Comparison of ENCODE assay signal across 8 cellular contexts in the genomic region with DNA sequence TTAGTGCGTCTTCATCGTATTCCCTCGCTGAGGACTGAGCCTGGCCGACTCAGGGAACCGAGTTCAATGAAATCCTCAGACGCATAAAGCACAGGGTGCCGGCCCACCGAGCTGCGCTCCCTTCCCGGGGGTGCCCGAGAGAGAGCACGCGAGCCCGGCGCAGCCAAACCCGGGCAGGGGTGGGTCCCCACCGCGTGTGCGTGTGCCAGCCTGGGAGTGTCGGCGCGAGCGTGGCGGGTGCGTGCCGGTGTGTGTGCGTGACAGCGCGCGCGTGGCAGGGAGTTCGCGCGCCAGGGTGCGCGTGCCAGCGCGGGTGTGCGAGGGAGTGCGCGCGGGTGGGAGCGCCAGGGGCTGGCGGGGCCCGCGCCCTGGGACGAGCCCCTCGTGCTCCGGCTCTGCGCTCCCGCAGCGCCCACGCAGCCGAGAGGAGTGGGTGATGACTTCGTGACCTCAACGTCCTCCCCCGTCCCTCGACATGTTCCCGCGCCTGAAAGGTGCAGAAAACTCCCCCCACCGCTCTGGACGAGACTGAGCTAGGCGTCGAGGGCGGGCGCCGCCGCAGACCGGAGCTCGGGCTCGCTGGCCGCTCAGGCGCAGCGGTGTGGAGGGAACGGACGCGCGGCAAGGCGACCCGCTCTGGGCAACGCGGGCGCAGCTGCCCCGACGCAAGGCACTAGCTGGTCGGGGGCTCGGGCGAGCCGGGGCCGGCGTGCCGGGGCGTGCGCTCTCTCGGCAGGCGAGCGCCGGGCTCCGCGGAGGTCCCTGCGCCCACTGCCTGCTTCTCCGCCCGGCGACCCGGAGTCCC.
DNase-seq lines count a peak whose midpoint lies in the region; ATAC-seq and TF ChIP-seq lines count a peak whose summit lies in the region.

No MANE protein-coding gene starts in this region.

- H3K4me3 Mint-ChIP-seq in WTC11, result peak overlapping the region; percentile 66

- H3K4me1 Mint-ChIP-seq in WTC11, result peaks cover 51% of the 10 kb centered on the region

- H3K27ac Mint-ChIP-seq in WTC11, result no peak overlapping the region

- DNase-seq in WTC11 (ENCODE audit: low spot score) (peak; percentile 67), erythroblast (lab: John Stamatoyannopoulos, UW) (peak; percentile 61 to 64), stomach (peak; percentile 27), SW480 (ENCODE audit: low spot score) (no peak)

- ATAC-seq in GM19372 (IDR thresholded peaks at IDR 0.05; ENCODE audit: low read depth, unreplicated experiment) (peak; percentile 75), HG03432 (IDR thresholded peaks at IDR 0.05; ENCODE audit: unreplicated experiment) (peak; percentile 78), WTC11 (peak; percentile 87)

- no peak for TF ChIP-seq EP300 in stomach (IDR thresholded peaks at IDR 0.05)

- intact Hi-C loops in stomach (cut with DNase I; ENCODE audit: low total_unique reads), result no loop called here

- peak overlapping the region; percentile 60 for H3K4me3 ChIP-seq in BLaER1
- peak overlapping the region; percentile 55 to 59 for H3K4me3 ChIP-seq in mucosa of rectum (ENCODE audit: low read length in 2 of 2)
- peak overlapping the region; percentile 52 to 68 (median 60) for H3K4me3 ChIP-seq in stomach

- H3K36me3 ChIP-seq in BLaER1, result no peaks in the 10 kb centered on the region
- H3K36me3 ChIP-seq in mucosa of rectum (ENCODE audit: control insufficient read depth in 2 of 2, insufficient read depth in 2 of 2, low read length in 2 of 2), result no peaks in the 10 kb centered on the region
- H3K36me3 ChIP-seq in stomach, result no peaks in the 10 kb centered on the region

- 0 to 2% (median 1%) methylated on average over 41 to 105 of the region's 105 CpGs for WGBS in stomach, 5 donors

- POLR2A ChIA-PET in WTC11 (lab: Charles Lee), result no interaction called here

- CTCF ChIA-PET in WTC11 (lab: Charles Lee), result interaction anchor here (1.4 kb wide), 1 partner anchor 11 kb away, joined by 6 read pairs; no protein-coding TSS in a partner anchor

- H3K27me3 ChIP-seq in BLaER1 (peaks cover 61% of the 10 kb centered on the region), mucosa of rectum (ENCODE audit: control insufficient read depth in 2 of 2, insufficient read depth in 2 of 2, low read length in 2 of 2) (peaks cover 13 to 14% of the 10 kb centered on the region in 2 donors), stomach (peaks cover 0 to 22% (median 10%) of the 10 kb centered on the region in 3 donors)

- no peaks in the 10 kb centered on the region for H3K36me3 Mint-ChIP-seq in WTC11

- TF ChIP-seq POLR2A in erythroblast (IDR thresholded peaks at IDR 0.05; ENCODE audit: low read length) (no peak), stomach (IDR thresholded peaks at IDR 0.05) (no peak)

- H3K9ac ChIP-seq in BLaER1 (no peak overlapping the region), mucosa of rectum (ENCODE audit: low read depth in 1 of 2, low read length in 2 of 2) (peak overlapping the region; percentile 42 to 71)

- peak overlapping the region; percentile 75 for H3K4me2 ChIP-seq in BLaER1

- no peak overlapping the region for H3K27ac ChIP-seq in BLaER1
- peak overlapping the region; percentile 74 to 85 for H3K27ac ChIP-seq in mucosa of rectum (ENCODE audit: low read depth in 2 of 2, low read length in 2 of 2)
- peak overlapping the region; percentile 76 to 87 (median 78) for H3K27ac ChIP-seq in stomach

- TF ChIP-seq CTCF in WTC11 (IDR thresholded peaks at IDR 0.05) (no peak), stomach (IDR thresholded peaks at IDR 0.05) (no peak)

- peaks cover 9% of the 10 kb centered on the region for H3K9me3 ChIP-seq in BLaER1
- H3K9me3 ChIP-seq in mucosa of rectum (ENCODE audit: control insufficient read depth in 2 of 2, low read length in 2 of 2), result no peaks in the 10 kb centered on the region
- H3K9me3 ChIP-seq in stomach, result no peaks in the 10 kb centered on the region

- H4K20me1 ChIP-seq in BLaER1, result peaks cover 35% of the 10 kb centered on the region

- H3K9me3 Mint-ChIP-seq in WTC11, result no peaks in the 10 kb centered on the region

- peaks cover 44% of the 10 kb centered on the region for H3K27me3 Mint-ChIP-seq in WTC11 (ENCODE audit: low read depth)

- H3K4me1 ChIP-seq in BLaER1 (peaks cover 11% of the 10 kb centered on the region), mucosa of rectum (ENCODE audit: control insufficient read depth in 2 of 2, insufficient read depth in 2 of 2, low read length in 2 of 2) (peaks cover 0 to 4% of the 10 kb centered on the region in 2 donors), stomach (peaks cover 6 to 44% (median 28%) of the 10 kb centered on the region in 4 donors)

TF ChIP-seq in WTC11, 78 proteins besides CTCF, POLR2A, EP300 and RAD21 (continues in another document):
- TF ChIP-seq ZBTB43 (CRISPR knock-in tag; IDR thresholded peaks at IDR 0.05), result no peak
- peak; percentile 38; the same call in 1 of the 2 replicates for TF ChIP-seq TEAD1 (CRISPR knock-in tag; IDR thresholded peaks at IDR 0.05)
- no peak for TF ChIP-seq ZNF138 (CRISPR knock-in tag; conservative IDR thresholded peaks at IDR 0.05)
- TF ChIP-seq, protein P1, sequence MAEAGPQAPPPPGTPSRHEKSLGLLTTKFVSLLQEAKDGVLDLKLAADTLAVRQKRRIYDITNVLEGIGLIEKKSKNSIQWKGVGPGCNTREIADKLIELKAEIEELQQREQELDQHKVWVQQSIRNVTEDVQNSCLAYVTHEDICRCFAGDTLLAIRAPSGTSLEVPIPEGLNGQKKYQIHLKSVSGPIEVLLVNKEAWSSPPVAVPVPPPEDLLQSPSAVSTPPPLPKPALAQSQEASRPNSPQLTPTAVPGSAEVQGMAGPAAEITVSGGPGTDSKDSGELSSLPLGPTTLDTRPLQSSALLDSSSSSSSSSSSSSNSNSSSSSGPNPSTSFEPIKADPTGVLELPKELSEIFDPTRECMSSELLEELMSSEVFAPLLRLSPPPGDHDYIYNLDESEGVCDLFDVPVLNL (CRISPR knock-in tag; IDR thresholded peaks at IDR 0.05; ENCODE audit: borderline replicate concordance, low read depth), result no peak; the same call in 1 of the 2 replicates
- TF ChIP-seq FOXK1 (CRISPR knock-in tag; IDR thresholded peaks at IDR 0.05), result peak; percentile 24; the same call in 1 of the 2 replicates
- TF ChIP-seq, protein P2, sequence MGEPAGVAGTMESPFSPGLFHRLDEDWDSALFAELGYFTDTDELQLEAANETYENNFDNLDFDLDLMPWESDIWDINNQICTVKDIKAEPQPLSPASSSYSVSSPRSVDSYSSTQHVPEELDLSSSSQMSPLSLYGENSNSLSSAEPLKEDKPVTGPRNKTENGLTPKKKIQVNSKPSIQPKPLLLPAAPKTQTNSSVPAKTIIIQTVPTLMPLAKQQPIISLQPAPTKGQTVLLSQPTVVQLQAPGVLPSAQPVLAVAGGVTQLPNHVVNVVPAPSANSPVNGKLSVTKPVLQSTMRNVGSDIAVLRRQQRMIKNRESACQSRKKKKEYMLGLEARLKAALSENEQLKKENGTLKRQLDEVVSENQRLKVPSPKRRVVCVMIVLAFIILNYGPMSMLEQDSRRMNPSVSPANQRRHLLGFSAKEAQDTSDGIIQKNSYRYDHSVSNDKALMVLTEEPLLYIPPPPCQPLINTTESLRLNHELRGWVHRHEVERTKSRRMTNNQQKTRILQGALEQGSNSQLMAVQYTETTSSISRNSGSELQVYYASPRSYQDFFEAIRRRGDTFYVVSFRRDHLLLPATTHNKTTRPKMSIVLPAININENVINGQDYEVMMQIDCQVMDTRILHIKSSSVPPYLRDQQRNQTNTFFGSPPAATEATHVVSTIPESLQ (CRISPR knock-in tag; IDR thresholded peaks at IDR 0.05), result no peak
- no peak for TF ChIP-seq MXD4 (CRISPR knock-in tag; IDR thresholded peaks at IDR 0.05; ENCODE audit: borderline replicate concordance)
- TF ChIP-seq ZNF396 (CRISPR knock-in tag; IDR thresholded peaks at IDR 0.05; ENCODE audit: borderline replicate concordance), result no peak
- TF ChIP-seq ZBTB21 (CRISPR knock-in tag; IDR thresholded peaks at IDR 0.05; ENCODE audit: borderline replicate concordance), result no peak; the same call in 1 of the 2 replicates
- TF ChIP-seq, protein P3, sequence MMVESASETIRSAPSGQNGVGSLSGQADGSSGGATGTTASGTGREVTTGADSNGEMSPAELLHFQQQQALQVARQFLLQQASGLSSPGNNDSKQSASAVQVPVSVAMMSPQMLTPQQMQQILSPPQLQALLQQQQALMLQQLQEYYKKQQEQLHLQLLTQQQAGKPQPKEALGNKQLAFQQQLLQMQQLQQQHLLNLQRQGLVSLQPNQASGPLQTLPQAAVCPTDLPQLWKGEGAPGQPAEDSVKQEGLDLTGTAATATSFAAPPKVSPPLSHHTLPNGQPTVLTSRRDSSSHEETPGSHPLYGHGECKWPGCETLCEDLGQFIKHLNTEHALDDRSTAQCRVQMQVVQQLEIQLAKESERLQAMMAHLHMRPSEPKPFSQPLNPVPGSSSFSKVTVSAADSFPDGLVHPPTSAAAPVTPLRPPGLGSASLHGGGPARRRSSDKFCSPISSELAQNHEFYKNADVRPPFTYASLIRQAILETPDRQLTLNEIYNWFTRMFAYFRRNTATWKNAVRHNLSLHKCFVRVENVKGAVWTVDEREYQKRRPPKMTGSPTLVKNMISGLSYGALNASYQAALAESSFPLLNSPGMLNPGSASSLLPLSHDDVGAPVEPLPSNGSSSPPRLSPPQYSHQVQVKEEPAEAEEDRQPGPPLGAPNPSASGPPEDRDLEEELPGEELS (CRISPR knock-in tag; IDR thresholded peaks at IDR 0.05), result peak; percentile 89
- no peak for TF ChIP-seq IRF2 (CRISPR knock-in tag; IDR thresholded peaks at IDR 0.05; ENCODE audit: borderline replicate concordance, low read depth)
- TF ChIP-seq PRRX2 (CRISPR knock-in tag; IDR thresholded peaks at IDR 0.05), result no peak
- TF ChIP-seq GABPB1 (CRISPR knock-in tag; IDR thresholded peaks at IDR 0.05), result no peak
- TF ChIP-seq MAX (CRISPR knock-in tag; IDR thresholded peaks at IDR 0.05), result peak; percentile 76; the same call in 1 of the 2 replicates
- TF ChIP-seq JUN (CRISPR knock-in tag; IDR thresholded peaks at IDR 0.05), result 0 out of 2 replicates have a peak, but pooled peaks have one; percentile 66
- no peak; the same call in 1 of the 2 replicates for TF ChIP-seq ESRRA (CRISPR knock-in tag; IDR thresholded peaks at IDR 0.05; ENCODE audit: borderline replicate concordance)
